In genomic region chr19:41320568-41320967, GRCh38 we compare ENCODE assay signal across 20 cellular contexts. TPM values are rescaled to one million over a fixed set of nuclear protein-coding genes. Genes with fewer than 3 reads are reported as not detected.
DNase-seq lines count a peak whose midpoint lies in the region; ATAC-seq, FAIRE-seq and TF ChIP-seq lines count a peak whose summit lies in the region.
"Had no signal": no experiment of that assay in that cellular context is flagged by ENCODE, and none has a peak within 500 bp of the region (broad histone marks: within the 10 kb centered on the region; RNA-seq: fewer than 3 reads in every experiment).

No MANE protein-coding gene starts in this region.

- intact Hi-C loops in CD4-positive, alpha-beta memory T cell (cut with micrococcal nuclease), result no loop called here
- intact Hi-C loops in spleen (cut with DNase I; ENCODE audit: low total_unique reads), result loop anchor here (5.0 kb wide), 1 partner anchor 37 kb away; no protein-coding TSS in a partner anchor

- TF ChIP-seq RAD21 in A549 (conservative IDR thresholded peaks at IDR 0.05 in 1 of 2, IDR thresholded peaks at IDR 0.05 in 1 of 2), result no peak

- TF ChIP-seq CTCF in A549 (IDR thresholded peaks at IDR 0.05), result no peak
- no peak for TF ChIP-seq CTCF in neutrophil (IDR thresholded peaks at IDR 0.05)
- no peak for TF ChIP-seq CTCF in spleen (IDR thresholded peaks at IDR 0.05 in 8 of 11, conservative IDR thresholded peaks at IDR 0.05 in 3 of 11)

- H3K9me3 ChIP-seq in A549 (no peaks in the 10 kb centered on the region), neutrophil (no peaks in the 10 kb centered on the region), spleen (no peaks in the 10 kb centered on the region)
- H3K9me3 ChIP-seq in CD4-positive, alpha-beta memory T cell (ENCODE audit: control insufficient read depth in 1 of 2, low read length in 2 of 2), result no peaks in the 10 kb centered on the region
- H3K9me3 ChIP-seq: breast epithelium, esophagus muscularis mucosa, gastrocnemius medialis had no signal

- CTCF ChIA-PET in A549 (lab: Yijun Ruan, JAX), result interaction anchor here (0.6 to 18.6 kb wide), 12 partner anchors 14 to 250 kb away, joined by 3 to 295 read pairs (median 8); partner anchors contain the start of genes CCDC97, HNRNPUL1 and TGFB1
- CTCF ChIA-PET in CD4-positive, alpha-beta memory T cell (lab: Charles Lee; ENCODE audit: partially characterized antibody), result no interaction called here
- CTCF ChIA-PET in activated CD8-positive, alpha-beta T cell treated with anti-CD3 and anti-CD28 coated beads, Interleukin-2, amount 10 ng/mL, durations not matched to agents 7 days and 5 days (lab: Charles Lee), result interaction anchor here (1.0 kb wide), 1 partner anchor 12 kb away, joined by 4 read pairs; no protein-coding TSS in a partner anchor

- peaks cover 32 to 79% of the 10 kb centered on the region in 2 donors for H3K36me3 Mint-ChIP-seq in CD4-positive, alpha-beta memory T cell
- H3K36me3 Mint-ChIP-seq in activated CD8-positive, alpha-beta T cell treated with anti-CD3 and anti-CD28 coated beads, Interleukin-2, amount 10 ng/mL, durations not matched to agents 7 days and 5 days (ENCODE audit: low read depth), result peaks cover 83% of the 10 kb centered on the region

- H3K9me3 Mint-ChIP-seq in CD4-positive, alpha-beta memory T cell, result peaks cover 0 to 5% (median 0%) of the 10 kb centered on the region in 8 donors
- H3K9me3 Mint-ChIP-seq in activated CD8-positive, alpha-beta T cell treated with anti-CD3 and anti-CD28 coated beads, Interleukin-2, amount 10 ng/mL, durations not matched to agents 7 days and 5 days (ENCODE audit: insufficient read depth), result no peaks in the 10 kb centered on the region
- H3K9me3 Mint-ChIP-seq: H9 had no signal

- no peak for TF ChIP-seq POLR2A in A549 (IDR thresholded peaks at IDR 0.05; ENCODE audit: low read length)
- no peak for TF ChIP-seq POLR2A in spleen (IDR thresholded peaks at IDR 0.05)

- H3K4me1 ChIP-seq in A549, result peaks cover 44% of the 10 kb centered on the region
- peaks cover 4% of the 10 kb centered on the region for H3K4me1 ChIP-seq in CD4-positive, alpha-beta memory T cell (ENCODE audit: insufficient read depth, low read length)
- H3K4me1 ChIP-seq in neutrophil (ENCODE audit: control insufficient read depth in 1 of 2, insufficient read depth in 1 of 2, low read depth in 1 of 2, low read length in 1 of 2), result peaks cover 45% of the 10 kb centered on the region in 2 experiments
- H3K4me1 ChIP-seq in spleen, result peaks cover 30 to 73% (median 50%) of the 10 kb centered on the region in 6 donors

- H3K27ac ChIP-seq in A549 (no peak overlapping the region), neutrophil (peak overlapping the region; percentile 92), spleen (peak overlapping the region in 4 of 8 donors; percentile 90 to 94 (median 91))
- no peak overlapping the region for H3K27ac ChIP-seq in CD4-positive, alpha-beta memory T cell (ENCODE audit: low read depth, low read length)
- H3K27ac ChIP-seq: SK-N-MC had no signal

- H3K4me3 Mint-ChIP-seq in CD4-positive, alpha-beta memory T cell, result no peak overlapping the region
- H3K4me3 Mint-ChIP-seq in activated CD8-positive, alpha-beta T cell treated with anti-CD3 and anti-CD28 coated beads, Interleukin-2, amount 10 ng/mL, durations not matched to agents 7 days and 5 days, result no peak overlapping the region
- H3K4me3 Mint-ChIP-seq: endodermal cell, H9 had no signal

- ATAC-seq in A549, result no peak
- no peak for ATAC-seq in activated CD8-positive, alpha-beta T cell treated with anti-CD3 and anti-CD28 coated beads, Interleukin-2, amount 10 ng/mL, durations not matched to agents 7 days and 5 days
- ATAC-seq: gastrocnemius medialis had no signal

- FAIRE-seq in A549 (lab: Jason Lieb, UNC), result no peak
- FAIRE-seq: islet of Langerhans had no signal

- H3K4me3 ChIP-seq in A549, result no peak overlapping the region
- no peak overlapping the region for H3K4me3 ChIP-seq in CD4-positive, alpha-beta memory T cell (ENCODE audit: low read length in 2 of 2)
- no peak overlapping the region for H3K4me3 ChIP-seq in neutrophil (ENCODE audit: low read depth in 1 of 2, low read length in 1 of 2)
- H3K4me3 ChIP-seq in spleen, result no peak overlapping the region
- H3K4me3 ChIP-seq: breast epithelium, esophagus muscularis mucosa, gastrocnemius medialis, SK-N-MC had no signal

- H3K27me3 ChIP-seq in CD4-positive, alpha-beta memory T cell (ENCODE audit: insufficient read depth, low read length), result no peaks in the 10 kb centered on the region
- H3K27me3 ChIP-seq in neutrophil, result no peaks in the 10 kb centered on the region
- no peaks in the 10 kb centered on the region for H3K27me3 ChIP-seq in spleen (replicated peaks in 1 of 7)
- H3K27me3 ChIP-seq: breast epithelium, esophagus muscularis mucosa, gastrocnemius medialis had no signal

- H3K27ac Mint-ChIP-seq in CD4-positive, alpha-beta memory T cell, result peak overlapping the region in 5 of 7 donors; percentile 10 to 69 (median 43)
- H3K27ac Mint-ChIP-seq in activated CD8-positive, alpha-beta T cell treated with anti-CD3 and anti-CD28 coated beads, Interleukin-2, amount 10 ng/mL, durations not matched to agents 7 days and 5 days, result peak overlapping the region; percentile 28

- H3K27me3 Mint-ChIP-seq in CD4-positive, alpha-beta memory T cell, result no peaks in the 10 kb centered on the region
- no peaks in the 10 kb centered on the region for H3K27me3 Mint-ChIP-seq in activated CD8-positive, alpha-beta T cell treated with anti-CD3 and anti-CD28 coated beads, Interleukin-2, amount 10 ng/mL, durations not matched to agents 7 days and 5 days (ENCODE audit: low read depth)

- DNase-seq in A549 (ENCODE audit: low read depth in 1 of 2, low spot score in 1 of 2) (no peak), RPMI8226 (no peak), spleen (no peak)
- peak in 1 of 5 donors; percentile 22 for DNase-seq in CD4-positive, alpha-beta memory T cell
- DNase-seq in activated CD8-positive, alpha-beta T cell treated with anti-CD3 and anti-CD28 coated beads, Interleukin-2, amount 10 ng/mL, durations not matched to agents 7 days and 5 days, result no peak
- DNase-seq in activated CD4-positive, CD25-positive, alpha-beta regulatory T cell treated with anti-CD3 and anti-CD28 coated beads, Interleukin-2, amount 50 U/mL, for 72 hours, result no peak
- DNase-seq: activated gamma-delta T cell, cortex of kidney, DMS 273 treated with DMSO at 0.1 percent for 48 hours, gastrocnemius medialis, H9, hypothalamus, NCI-H1694 treated with DMSO at 0.1 percent for 48 hours, NCI-H524 treated with DMSO at 0.1 percent for 48 hours had no signal

- POLR2A ChIA-PET in A549 (lab: Yijun Ruan, JAX), result interaction anchor here (0.7 to 1.9 kb wide), 2 partner anchors 10 to 119 kb away, joined by 3 to 6 read pairs; partner anchors contain the start of genes CCDC97 and DMAC2
- POLR2A ChIA-PET in CD4-positive, alpha-beta memory T cell (lab: Charles Lee; ENCODE audit: partially characterized antibody), result interaction anchor here (1.3 to 2.1 kb wide), 3 partner anchors 32 to 57 kb away, joined by 3 to 10 read pairs (median 5); partner anchors contain the start of gene HNRNPUL1
- POLR2A ChIA-PET in activated CD8-positive, alpha-beta T cell treated with anti-CD3 and anti-CD28 coated beads, Interleukin-2, amount 10 ng/mL, durations not matched to agents 7 days and 5 days (lab: Charles Lee), result interaction anchor here (0.8 kb wide), 1 partner anchor 32 kb away, joined by 3 read pairs; no protein-coding TSS in a partner anchor

- no peak for TF ChIP-seq EP300 in A549 (IDR thresholded peaks at IDR 0.05)

- peaks cover 14 to 78% (median 24%) of the 10 kb centered on the region in 4 donors for H3K4me1 Mint-ChIP-seq in CD4-positive, alpha-beta memory T cell
- peaks cover 41% of the 10 kb centered on the region for H3K4me1 Mint-ChIP-seq in activated CD8-positive, alpha-beta T cell treated with anti-CD3 and anti-CD28 coated beads, Interleukin-2, amount 10 ng/mL, durations not matched to agents 7 days and 5 days (ENCODE audit: low read depth)

- WGBS in A549 (ENCODE audit: missing lambda C conversion rate), result 89% methylated on average over 4 of the region's 4 CpGs
- WGBS in spleen, 5 donors, result 69 to 81% (median 76%) methylated on average over 3 to 4 of the region's 4 CpGs

- peaks cover 71% of the 10 kb centered on the region for H3K36me3 ChIP-seq in CD4-positive, alpha-beta memory T cell (ENCODE audit: insufficient read depth, low read length)
- peaks cover 73% of the 10 kb centered on the region for H3K36me3 ChIP-seq in neutrophil
- H3K36me3 ChIP-seq in spleen, result peaks cover 0 to 87% (median 57%) of the 10 kb centered on the region in 6 donors
- H3K36me3 ChIP-seq: breast epithelium had no signal

- H3K4me2 ChIP-seq in A549, result no peak overlapping the region

RNA-seq across cellular contexts. Expression of gene CCDC97, which starts 10.6 kb away (rescaled TPM):
- polyA plus RNA-seq in A549 (2011; rRNA removed), result 18.7 and 21.4 TPM in 2 replicates
- polyA plus RNA-seq in A549 (2012; cell fraction: cytosol; rRNA removed), result 18.9 and 24.5 TPM in 2 replicates
- polyA plus RNA-seq in A549 (2012; cell fraction: nucleus; rRNA removed), result 27.6 and 37.7 TPM in 2 replicates
- 26.8 to 29.2 TPM (median 27.6 TPM) in 3 replicates for polyA plus RNA-seq in A549 (2017; fragmentation: RNase III; extraction: RNeasy Plus Mini Kit Qiagen cat#74134 plus additional on column Dnase treatment)
- polyA minus RNA-seq in A549 (2011; rRNA and poly(A)+ RNA removed), result 26.4 and 31.9 TPM in 2 replicates
- 10 to 100 TPM; 56.4 to 61.4 TPM for total RNA-seq in CD4-positive, alpha-beta memory T cell
- 10 to 100 TPM; 23.2 to 32.3 TPM for polyA plus RNA-seq in CD4-positive, alpha-beta memory T cell
- total RNA-seq in activated CD8-positive, alpha-beta T cell treated with anti-CD3 and anti-CD28 coated beads, Interleukin-2, amount 10 ng/mL, durations not matched to agents 7 days and 5 days, result 10 to 100 TPM; 33.5 to 36.1 TPM
- 10 to 100 TPM; 20.5 to 38.2 (median 29.7) TPM for total RNA-seq in spleen
- 10 to 100 TPM; 12.7 to 18.9 (median 14.5) TPM for polyA plus RNA-seq in spleen

RNA-seq across cellular contexts. Expression of gene TGFB1, which starts 33.2 kb away (rescaled TPM):
- polyA plus RNA-seq in A549 (2011; rRNA removed), result 6.0 and 13.2 TPM in 2 replicates
- polyA plus RNA-seq in A549 (2012; cell fraction: cytosol; rRNA removed), result 21.3 and 30.8 TPM in 2 replicates
- polyA plus RNA-seq in A549 (2012; cell fraction: nucleus; rRNA removed), result 70.8 and 74.9 TPM in 2 replicates
- 63.4 to 86.4 TPM (median 83.2 TPM) in 3 replicates for polyA plus RNA-seq in A549 (2017; fragmentation: RNase III; extraction: RNeasy Plus Mini Kit Qiagen cat#74134 plus additional on column Dnase treatment)
- polyA minus RNA-seq in A549 (2011; rRNA and poly(A)+ RNA removed), result 24.8 and 51.1 TPM in 2 replicates
- 100 to 1,000 TPM; 136 to 143 TPM for total RNA-seq in CD4-positive, alpha-beta memory T cell
- polyA plus RNA-seq in CD4-positive, alpha-beta memory T cell, result 10 to 100 TPM; 28.1 to 83.7 TPM
- 100 to 1,000 TPM; 210 to 231 TPM for total RNA-seq in activated CD8-positive, alpha-beta T cell treated with anti-CD3 and anti-CD28 coated beads, Interleukin-2, amount 10 ng/mL, durations not matched to agents 7 days and 5 days
- 100 to 1,000 TPM in 6 of 7 donors, 10 to 100 TPM in 1; 79.3 to 147 (median 130) TPM for total RNA-seq in spleen
- polyA plus RNA-seq in spleen, result 10 to 100 TPM; 23.0 to 56.0 (median 25.2) TPM

RNA-seq across cellular contexts. Expression of gene B9D2, which starts 43.4 kb away (rescaled TPM):
- 17.5 and 19.6 TPM in 2 replicates for polyA plus RNA-seq in A549 (2011; rRNA removed)
- polyA plus RNA-seq in A549 (2012; cell fraction: cytosol; rRNA removed), result 45.5 and 46.6 TPM in 2 replicates
- polyA plus RNA-seq in A549 (2012; cell fraction: nucleus; rRNA removed), result 36.9 and 40.6 TPM in 2 replicates
- 22.5 to 26.1 TPM (median 24.4 TPM) in 3 replicates for polyA plus RNA-seq in A549 (2017; fragmentation: RNase III; extraction: RNeasy Plus Mini Kit Qiagen cat#74134 plus additional on column Dnase treatment)
- polyA minus RNA-seq in A549 (2011; rRNA and poly(A)+ RNA removed), result 3.8 and 7.4 TPM in 2 replicates
- 10 to 100 TPM; 11.6 to 15.2 TPM for total RNA-seq in CD4-positive, alpha-beta memory T cell
- 10 to 100 TPM; 12.9 to 22.4 TPM for polyA plus RNA-seq in CD4-positive, alpha-beta memory T cell
- 10 to 100 TPM; 10.6 to 12.8 TPM for total RNA-seq in activated CD8-positive, alpha-beta T cell treated with anti-CD3 and anti-CD28 coated beads, Interleukin-2, amount 10 ng/mL, durations not matched to agents 7 days and 5 days
- total RNA-seq in spleen, result 10 to 100 TPM in 1 of 7 donors, 1 to 10 TPM in 6; 7.5 to 10.2 (median 8.4) TPM
- polyA plus RNA-seq in spleen, result 10 to 100 TPM in 2 of 3 donors, 1 to 10 TPM in 1; 8.6 to 11.9 (median 10.5) TPM

RNA-seq across cellular contexts. Expression of gene TMEM91, which starts 55.8 kb away (rescaled TPM):
- 5.2 and 6.8 TPM in 2 replicates for polyA plus RNA-seq in A549 (2011; rRNA removed)
- polyA plus RNA-seq in A549 (2012; cell fraction: cytosol; rRNA removed), result 3.8 and 4.8 TPM in 2 replicates
- 42.0 and 58.0 TPM in 2 replicates for polyA plus RNA-seq in A549 (2012; cell fraction: nucleus; rRNA removed)
- polyA plus RNA-seq in A549 (2017; fragmentation: RNase III; extraction: RNeasy Plus Mini Kit Qiagen cat#74134 plus additional on column Dnase treatment), result 3.7 to 4.6 TPM (median 4.0 TPM) in 3 replicates
- polyA minus RNA-seq in A549 (2011; rRNA and poly(A)+ RNA removed), result 15.4 and 20.2 TPM in 2 replicates
- 10 to 100 TPM; 14.3 to 16.1 TPM for total RNA-seq in CD4-positive, alpha-beta memory T cell
- 1 to 10 TPM; 4.8 to 4.9 TPM for polyA plus RNA-seq in CD4-positive, alpha-beta memory T cell
- 1 to 10 TPM; 5.3 to 6.4 TPM for total RNA-seq in activated CD8-positive, alpha-beta T cell treated with anti-CD3 and anti-CD28 coated beads, Interleukin-2, amount 10 ng/mL, durations not matched to agents 7 days and 5 days
- 10 to 100 TPM; 19.3 to 62.0 (median 23.5) TPM for total RNA-seq in spleen
- 10 to 100 TPM; 13.4 to 37.1 (median 34.4) TPM for polyA plus RNA-seq in spleen

RNA-seq across cellular contexts. Expression of gene HNRNPUL1, which starts 56.4 kb away (rescaled TPM):
- 89.5 and 117 TPM in 2 replicates for polyA plus RNA-seq in A549 (2011; rRNA removed)
- polyA plus RNA-seq in A549 (2012; cell fraction: cytosol; rRNA removed), result 77.4 and 104 TPM in 2 replicates
- polyA plus RNA-seq in A549 (2012; cell fraction: nucleus; rRNA removed), result 94.8 and 133 TPM in 2 replicates
- polyA plus RNA-seq in A549 (2017; fragmentation: RNase III; extraction: RNeasy Plus Mini Kit Qiagen cat#74134 plus additional on column Dnase treatment), result 272 to 278 TPM (median 273 TPM) in 3 replicates
- 118 and 124 TPM in 2 replicates for polyA minus RNA-seq in A549 (2011; rRNA and poly(A)+ RNA removed)
- total RNA-seq in CD4-positive, alpha-beta memory T cell, result 100 to 1,000 TPM; 300 TPM
- polyA plus RNA-seq in CD4-positive, alpha-beta memory T cell, result 100 to 1,000 TPM in 1 of 2 donors, 10 to 100 TPM in 1; 37.8 to 110 TPM
- total RNA-seq in activated CD8-positive, alpha-beta T cell treated with anti-CD3 and anti-CD28 coated beads, Interleukin-2, amount 10 ng/mL, durations not matched to agents 7 days and 5 days, result 100 to 1,000 TPM; 332 to 340 TPM
- total RNA-seq in spleen, result 100 to 1,000 TPM; 161 to 213 (median 178) TPM
- polyA plus RNA-seq in spleen, result 100 to 1,000 TPM in 1 of 3 donors, 10 to 100 TPM in 2; 53.9 to 102 (median 64.4) TPM
